In the genomic region with DNA sequence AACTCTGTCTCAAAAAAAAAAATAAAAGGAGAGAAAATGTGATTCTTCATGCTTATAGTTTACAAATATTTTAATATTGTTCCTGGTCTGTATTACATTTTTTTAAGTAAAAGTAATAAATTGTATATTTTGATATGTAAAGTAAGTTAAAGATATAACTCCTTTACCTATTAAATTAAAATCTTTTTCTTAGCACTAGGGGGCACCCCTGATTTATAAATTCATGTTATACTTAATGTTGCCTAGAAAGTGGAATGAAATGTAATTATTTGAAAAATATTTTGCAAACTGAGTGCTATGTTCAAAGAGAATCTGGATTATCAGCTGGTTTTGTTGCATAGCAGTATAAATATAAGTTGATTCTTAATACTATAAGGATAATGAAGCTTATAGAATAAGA, we compare ENCODE assay signal across 9 cellular contexts. TPM values are rescaled to one million over a fixed set of nuclear protein-coding genes. Genes with fewer than 3 reads are reported as not detected.
DNase-seq lines count a peak whose midpoint lies in the region; ATAC-seq and TF ChIP-seq lines count a peak whose summit lies in the region.
"Had no signal": no experiment of that assay in that cellular context is flagged by ENCODE, and none has a peak within 500 bp of the region (broad histone marks: within the 10 kb centered on the region; RNA-seq: fewer than 3 reads in every experiment).

No MANE protein-coding gene starts in this region.

- H3K4me1 ChIP-seq in smooth muscle cell (ENCODE audit: low read depth): no peaks in the 10 kb centered on the region
- H3K4me1 ChIP-seq: parathyroid adenoma had no signal

- H4K20me1 ChIP-seq in smooth muscle cell (ENCODE audit: low read depth): peaks cover 15% of the 10 kb centered on the region

- no peak for ATAC-seq in HG02763 (IDR thresholded peaks at IDR 0.05; ENCODE audit: unreplicated experiment)
- ATAC-seq in HG03095 (IDR thresholded peaks at IDR 0.05; ENCODE audit: unreplicated experiment): no peak

- DNase-seq in NCI-H510A treated with DMSO at 0.1 percent for 48 hours (lab: John Stamatoyannopoulos, UW): peak; percentile 31
- DNase-seq in NCI-H510A (lab: John Stamatoyannopoulos, UW): no peak
- peak; percentile 45 for DNase-seq in NCI-H82 (lab: John Stamatoyannopoulos, UW)
- peak; percentile 31 to 65 for DNase-seq in erythroblast (lab: John Stamatoyannopoulos, UW)
- DNase-seq in smooth muscle cell (lab: John Stamatoyannopoulos, UW; ENCODE audit: unreplicated experiment): no peak
- no peak for DNase-seq in activated effector memory CD4-positive, alpha-beta T cell treated with anti-CD3 and anti-CD28 coated beads, Interleukin-2, amount 50 U/mL, for 16 hours

- H3K36me3 ChIP-seq in smooth muscle cell (ENCODE audit: low read depth): no peaks in the 10 kb centered on the region

- no peaks in the 10 kb centered on the region for H3K27me3 ChIP-seq in smooth muscle cell (ENCODE audit: low read depth)

- H3K9ac ChIP-seq in smooth muscle cell (ENCODE audit: low read depth): no peak overlapping the region
- H3K9ac ChIP-seq: parathyroid adenoma had no signal

- no peak overlapping the region for H3K4me2 ChIP-seq in smooth muscle cell

- H3K79me2 ChIP-seq in smooth muscle cell (ENCODE audit: low read depth): no peaks in the 10 kb centered on the region
- H3K79me2 ChIP-seq: parathyroid adenoma had no signal

- no peaks in the 10 kb centered on the region for H3F3A ChIP-seq in smooth muscle cell (ENCODE audit: low read depth)

- no peak for TF ChIP-seq POLR2A in erythroblast (IDR thresholded peaks at IDR 0.05; ENCODE audit: low read length)

- TF ChIP-seq CTCF in smooth muscle cell (IDR thresholded peaks at IDR 0.05; ENCODE audit: borderline replicate concordance, insufficient read depth, poor library complexity, severe bottlenecking): peak; percentile 47

- no peak overlapping the region for H2AFZ ChIP-seq in smooth muscle cell (ENCODE audit: low read depth)
- H2AFZ ChIP-seq: parathyroid adenoma had no signal

- no peak overlapping the region for H3K4me3 ChIP-seq in smooth muscle cell

- no peak overlapping the region for H3K27ac ChIP-seq in smooth muscle cell (ENCODE audit: low read depth)
- H3K27ac ChIP-seq: parathyroid adenoma had no signal

- H3K9me3 ChIP-seq in smooth muscle cell (replicated peaks; ENCODE audit: low read depth): no peaks in the 10 kb centered on the region

RNA-seq across cellular contexts. Expression of gene RALGPS2, which starts 49.2 kb away (rescaled TPM):
- total RNA-seq in smooth muscle cell: 23.8 and 30.0 TPM in 2 replicates
- 3.6 and 4.7 TPM in 2 replicates for polyA plus RNA-seq in smooth muscle cell

Comparison
In these comparisons a context has a peak if more than half of its experiments do, and no peak if none do; other contexts are left out.
1. DNase-seq: peak in NCI-H510A treated with DMSO at 0.1 percent for 48 hours (single experiment), NCI-H82 (single experiment) and erythroblast (2 of 2); none in NCI-H510A (single experiment), smooth muscle cell (single experiment) and activated effector memory CD4-positive, alpha-beta T cell treated with anti-CD3 and anti-CD28 coated beads, Interleukin-2, amount 50 U/mL, for 16 hours (single experiment).